ENCODE assay signal across 8 cellular contexts in genomic region chr2:219251656-219252055, GRCh38. TPM values are rescaled to one million over a fixed set of nuclear protein-coding genes. Genes with fewer than 3 reads are reported as not detected.
DNase-seq lines count a peak whose midpoint lies in the region; ATAC-seq, FAIRE-seq and TF ChIP-seq lines count a peak whose summit lies in the region.
"Had no signal": no experiment of that assay in that cellular context is flagged by ENCODE, and none has a peak within 500 bp of the region (broad histone marks: within the 10 kb centered on the region; RNA-seq: fewer than 3 reads in every experiment).

No MANE protein-coding gene starts in this region.

- H3K27ac Mint-ChIP-seq in activated CD8-positive, alpha-beta T cell treated with anti-CD3 and anti-CD28 coated beads, Interleukin-2, amount 10 ng/mL, durations not matched to agents 7 days and 5 days: peak overlapping the region; percentile 100
- H3K27ac Mint-ChIP-seq in natural killer cell: peak overlapping the region; percentile 86 to 98

- no peak for ATAC-seq in activated CD8-positive, alpha-beta T cell treated with anti-CD3 and anti-CD28 coated beads, Interleukin-2, amount 10 ng/mL, durations not matched to agents 7 days and 5 days
- ATAC-seq in natural killer cell: no peak

- H3K27me3 Mint-ChIP-seq in activated CD8-positive, alpha-beta T cell treated with anti-CD3 and anti-CD28 coated beads, Interleukin-2, amount 10 ng/mL, durations not matched to agents 7 days and 5 days (ENCODE audit: low read depth): no peaks in the 10 kb centered on the region
- peaks cover 0 to 3% of the 10 kb centered on the region in 2 donors for H3K27me3 Mint-ChIP-seq in natural killer cell (ENCODE audit: low read depth in 2 of 2)

- DNase-seq in GM12891 (ENCODE audit: insufficient read length, low spot score) (no peak), natural killer cell (no peak), thyroid gland (no peak), cortex of kidney (lab: John Stamatoyannopoulos, UW) (no peak), urothelium cell line (ENCODE audit: low spot score) (no peak)
- DNase-seq in activated CD8-positive, alpha-beta T cell treated with anti-CD3 and anti-CD28 coated beads, Interleukin-2, amount 10 ng/mL, durations not matched to agents 7 days and 5 days: no peak
- DNase-seq: erythroblast had no signal

- WGBS in thyroid gland, 2 donors: 80 to 92% methylated on average over 4 to 6 of the region's 6 CpGs

- no peaks in the 10 kb centered on the region for H3K27me3 ChIP-seq in thyroid gland

- no peaks in the 10 kb centered on the region for H3K9me3 ChIP-seq in thyroid gland

- TF ChIP-seq POLR2A in GM12891 (IDR thresholded peaks at IDR 0.05; ENCODE audit: low read depth, low read length): no peak
- no peak for TF ChIP-seq POLR2A in thyroid gland (IDR thresholded peaks at IDR 0.05)

- POLR2A ChIA-PET in activated CD8-positive, alpha-beta T cell treated with anti-CD3 and anti-CD28 coated beads, Interleukin-2, amount 10 ng/mL, durations not matched to agents 7 days and 5 days (lab: Charles Lee): interaction anchor here (0.7 to 4.6 kb wide), 5 partner anchors 10 to 75 kb away, joined by 3 to 77 read pairs (median 8); partner anchors contain the start of genes ANKZF1, ATG9A, CNPPD1 and DNAJB2

- TF ChIP-seq CTCF in natural killer cell (IDR thresholded peaks at IDR 0.05): no peak
- no peak for TF ChIP-seq CTCF in thyroid gland (IDR thresholded peaks at IDR 0.05)

- H3K36me3 ChIP-seq in thyroid gland: peaks cover 0 to 4% of the 10 kb centered on the region in 2 donors

- H3K4me1 ChIP-seq in thyroid gland: peaks cover 31 to 61% of the 10 kb centered on the region in 2 donors

- peaks cover 63% of the 10 kb centered on the region for H3K36me3 Mint-ChIP-seq in activated CD8-positive, alpha-beta T cell treated with anti-CD3 and anti-CD28 coated beads, Interleukin-2, amount 10 ng/mL, durations not matched to agents 7 days and 5 days (ENCODE audit: low read depth)
- H3K36me3 Mint-ChIP-seq in natural killer cell: no peaks in the 10 kb centered on the region

- no peaks in the 10 kb centered on the region for H3K9me3 Mint-ChIP-seq in activated CD8-positive, alpha-beta T cell treated with anti-CD3 and anti-CD28 coated beads, Interleukin-2, amount 10 ng/mL, durations not matched to agents 7 days and 5 days (ENCODE audit: insufficient read depth)
- no peaks in the 10 kb centered on the region for H3K9me3 Mint-ChIP-seq in natural killer cell

- no peak overlapping the region for H3K4me3 ChIP-seq in thyroid gland (replicated peaks in 1 of 3)

- CTCF ChIA-PET in activated CD8-positive, alpha-beta T cell treated with anti-CD3 and anti-CD28 coated beads, Interleukin-2, amount 10 ng/mL, durations not matched to agents 7 days and 5 days (lab: Charles Lee): interaction anchor here (0.8 to 6.2 kb wide), 6 partner anchors 22 to 81 kb away, joined by 3 to 79 read pairs (median 10); partner anchors contain the start of genes ANKZF1, ATG9A, DNAJB2 and SLC23A3

- H3K4me1 Mint-ChIP-seq in activated CD8-positive, alpha-beta T cell treated with anti-CD3 and anti-CD28 coated beads, Interleukin-2, amount 10 ng/mL, durations not matched to agents 7 days and 5 days (ENCODE audit: low read depth): peaks cover 67% of the 10 kb centered on the region
- peaks cover 52 to 71% of the 10 kb centered on the region in 2 donors for H3K4me1 Mint-ChIP-seq in natural killer cell

- intact Hi-C loops in natural killer cell (cut with micrococcal nuclease): no loop called here
- intact Hi-C loops in thyroid gland (cut with DNase I): no loop called here

- H3K27ac ChIP-seq in thyroid gland: no peak overlapping the region

- FAIRE-seq in GM12891 (lab: Jason Lieb, UNC): no peak
- FAIRE-seq in urothelium cell line (lab: Jason Lieb, UNC): no peak

- H3K4me3 Mint-ChIP-seq in activated CD8-positive, alpha-beta T cell treated with anti-CD3 and anti-CD28 coated beads, Interleukin-2, amount 10 ng/mL, durations not matched to agents 7 days and 5 days: peak overlapping the region; percentile 99
- peak overlapping the region; percentile 88 for H3K4me3 Mint-ChIP-seq in natural killer cell

TF ChIP-seq in GM12891, 5 proteins besides CTCF, POLR2A, EP300 and RAD21:
- TF ChIP-seq TAF1 (IDR thresholded peaks at IDR 0.05; ENCODE audit: low read depth, low read length) (no peak), SPI1 (IDR thresholded peaks at IDR 0.05; ENCODE audit: low read depth, low read length) (0 out of 2 replicates have a peak, but pooled peaks have one; percentile 17), POU2F2 (IDR thresholded peaks at IDR 0.05; ENCODE audit: low read depth, low read length) (no peak), POLR2AphosphoS5 (IDR thresholded peaks at IDR 0.05; ENCODE audit: low read depth, low read length) (no peak)

RNA-seq across cellular contexts. Expression of gene TUBA4B, which starts 1.4 kb away (rescaled TPM):
- polyA plus RNA-seq in GM12891 (2012; ENCODE audit: low read depth, missing spikeins): 0.06 TPM
- total RNA-seq in activated CD8-positive, alpha-beta T cell treated with anti-CD3 and anti-CD28 coated beads, Interleukin-2, amount 10 ng/mL, durations not matched to agents 7 days and 5 days: not detected
- not detected for total RNA-seq in natural killer cell
- not detected for total RNA-seq in thyroid gland
- total RNA-seq: T-helper 2 cell treated with Interferon-gamma antibody and Interleukin-4, amounts not matched to agents 100 ng/mL and 5 ng/mL, for 36 hours had no signal

RNA-seq across cellular contexts. Expression of gene TUBA4A, which starts 2.1 kb away (rescaled TPM):
- 114 TPM for polyA plus RNA-seq in GM12891 (2012; ENCODE audit: low read depth, missing spikeins)
- 100 to 1,000 TPM; 286 to 292 TPM for total RNA-seq in activated CD8-positive, alpha-beta T cell treated with anti-CD3 and anti-CD28 coated beads, Interleukin-2, amount 10 ng/mL, durations not matched to agents 7 days and 5 days
- total RNA-seq in natural killer cell (100 to 1,000 TPM; 145 to 188 (median 146) TPM), thyroid gland (10 to 100 TPM; 21.0 to 72.4 (median 34.8) TPM)

RNA-seq across cellular contexts. Expression of gene STK16, which starts 6.4 kb away (rescaled TPM):
- polyA plus RNA-seq in GM12891 (2012; ENCODE audit: low read depth, missing spikeins): 31.0 TPM
- 10 to 100 TPM; 31.2 to 31.5 TPM for total RNA-seq in activated CD8-positive, alpha-beta T cell treated with anti-CD3 and anti-CD28 coated beads, Interleukin-2, amount 10 ng/mL, durations not matched to agents 7 days and 5 days
- total RNA-seq in natural killer cell: 10 to 100 TPM; 28.7 to 32.5 (median 32.4) TPM
- 10 to 100 TPM; 19.5 to 33.0 (median 24.9) TPM for total RNA-seq in thyroid gland

RNA-seq across cellular contexts. Expression of gene GLB1L, which starts 6.4 kb away (rescaled TPM):
- 2.2 TPM for polyA plus RNA-seq in GM12891 (2012; ENCODE audit: low read depth, missing spikeins)
- total RNA-seq in activated CD8-positive, alpha-beta T cell treated with anti-CD3 and anti-CD28 coated beads, Interleukin-2, amount 10 ng/mL, durations not matched to agents 7 days and 5 days: 1 to 10 TPM; 3.4 to 4.0 TPM
- total RNA-seq in natural killer cell (1 to 10 TPM; 4.3 to 7.7 (median 4.5) TPM), thyroid gland (10 to 100 TPM; 12.9 to 24.6 (median 14.9) TPM)

RNA-seq across cellular contexts. Expression of gene ANKZF1, which starts 22.1 kb away (rescaled TPM):
- polyA plus RNA-seq in GM12891 (2012; ENCODE audit: low read depth, missing spikeins): 55.5 TPM
- total RNA-seq in activated CD8-positive, alpha-beta T cell treated with anti-CD3 and anti-CD28 coated beads, Interleukin-2, amount 10 ng/mL, durations not matched to agents 7 days and 5 days: 100 to 1,000 TPM; 106 to 114 TPM
- total RNA-seq in natural killer cell (100 to 1,000 TPM; 100 to 148 (median 117) TPM), thyroid gland (10 to 100 TPM; 38.1 to 66.4 (median 45.5) TPM)
